17 cellular contexts compared by ENCODE assay signal in genomic region chr15:32687556-32687955, GRCh38. TPM values are rescaled to one million over a fixed set of nuclear protein-coding genes. Genes with fewer than 3 reads are reported as not detected.
DNase-seq lines count a peak whose midpoint lies in the region; ATAC-seq and TF ChIP-seq lines count a peak whose summit lies in the region.
"Had no signal": no experiment of that assay in that cellular context is flagged by ENCODE, and none has a peak within 500 bp of the region (broad histone marks: within the 10 kb centered on the region; RNA-seq: fewer than 3 reads in every experiment).

No MANE protein-coding gene starts in this region.

- H3K79me2 ChIP-seq in hepatocyte, result no peaks in the 10 kb centered on the region

- no peak overlapping the region for H3K4me3 ChIP-seq in fibroblast of pulmonary artery (replicated peaks; ENCODE audit: low read depth, low read length)
- H3K4me3 ChIP-seq in hepatocyte, result no peak overlapping the region
- H3K4me3 ChIP-seq in WERI-Rb-1 (ENCODE audit: low read depth, low read length), result no peak overlapping the region
- H3K4me3 ChIP-seq: colonic mucosa, K562, ovary, stomach had no signal

- H3K9me2 ChIP-seq in hepatocyte (replicated peaks; ENCODE audit: insufficient read depth), result no peaks in the 10 kb centered on the region

- 93% methylated on average over 5 of the region's 5 CpGs for WGBS in hepatocyte (ENCODE audit: low lambda C conversion rate, missing lambda C conversion rate)

- peaks cover 11% of the 10 kb centered on the region for H3K4me1 ChIP-seq in hepatocyte (ENCODE audit: insufficient read depth)
- H3K4me1 ChIP-seq: colonic mucosa had no signal

- DNase-seq in A172 (ENCODE audit: low spot score), result peak; percentile 68
- peak; percentile 12 for DNase-seq in HK-2 (ENCODE audit: unreplicated experiment)
- DNase-seq in fibroblast of pulmonary artery (ENCODE audit: low read depth), result peak; percentile 44
- DNase-seq in hepatocyte (ENCODE audit: low spot score), result no peak
- DNase-seq in NCI-H446 (lab: John Stamatoyannopoulos, UW), result no peak
- no peak for DNase-seq in WERI-Rb-1
- DNase-seq: activated CD4-positive, alpha-beta T cell treated with anti-CD3 and anti-CD28 coated beads, Interleukin-2, amount 10 ng/mL, durations not matched to agents 7 days and 5 days; activated gamma-delta T cell; aorta; NCI-H1048; ovary had no signal

- H3K27me3 ChIP-seq in hepatocyte (no peaks in the 10 kb centered on the region), WERI-Rb-1 (ENCODE audit: insufficient read depth, low read depth, severe bottlenecking) (no peaks in the 10 kb centered on the region)
- H3K27me3 ChIP-seq: colonic mucosa, ovary had no signal

- H3K36me3 ChIP-seq in hepatocyte (replicated peaks; ENCODE audit: insufficient read depth, low read depth) (no peaks in the 10 kb centered on the region), WERI-Rb-1 (no peaks in the 10 kb centered on the region)
- H3K36me3 ChIP-seq: colonic mucosa, ovary, stomach had no signal

- no peak overlapping the region for H2AFZ ChIP-seq in hepatocyte

- no peaks in the 10 kb centered on the region for H4K20me1 ChIP-seq in hepatocyte (ENCODE audit: insufficient read depth, poor library complexity, severe bottlenecking)

- no peaks in the 10 kb centered on the region for H3K9me3 ChIP-seq in hepatocyte (ENCODE audit: low read depth)
- H3K9me3 ChIP-seq in WERI-Rb-1 (ENCODE audit: severe bottlenecking), result no peaks in the 10 kb centered on the region
- H3K9me3 ChIP-seq: colonic mucosa, ovary, stomach had no signal

- H3K27ac ChIP-seq in hepatocyte, result no peak overlapping the region
- no peak overlapping the region for H3K27ac ChIP-seq in WERI-Rb-1
- H3K27ac ChIP-seq: colonic mucosa, ovary, stomach had no signal

- no peak overlapping the region for H3K4me2 ChIP-seq in hepatocyte

- no peak for TF ChIP-seq CTCF in fibroblast of pulmonary artery (IDR thresholded peaks at IDR 0.05; ENCODE audit: low read length, missing control alignments)
- no peak for TF ChIP-seq CTCF in hepatocyte (IDR thresholded peaks at IDR 0.05; ENCODE audit: poor library complexity)
- no peak for TF ChIP-seq CTCF in WERI-Rb-1 (IDR thresholded peaks at IDR 0.05; ENCODE audit: low read depth, low read length)

- ATAC-seq in SK-N-SH treated with all-trans-retinoic acid at 6 μM for 48 hours (peak; percentile 53), HG02798 (IDR thresholded peaks at IDR 0.05; ENCODE audit: poor library complexity, unreplicated experiment) (no peak)
- ATAC-seq: K562, sciatic nerve had no signal

TF ChIP-seq in SK-N-SH treated with all-trans-retinoic acid at 6 μM for 48 hours, 23 proteins besides CTCF, POLR2A, EP300 and RAD21:
- TF ChIP-seq ISL1 (CRISPR knock-in tag; IDR thresholded peaks at IDR 0.05) (peak; percentile 50; the same call in 1 of the 2 replicates), ZNF565 (CRISPR knock-in tag; conservative IDR thresholded peaks at IDR 0.05; ENCODE audit: low read depth) (no peak), TOX (CRISPR knock-in tag; IDR thresholded peaks at IDR 0.05; ENCODE audit: borderline replicate concordance) (peak; percentile 39; the same call in 1 of the 2 replicates)

RNA-seq across cellular contexts. Expression of gene GREM1, which starts 30.2 kb away (rescaled TPM):
- not detected in 2 replicates for total RNA-seq in A172 (2014; rRNA removed; shearing (Covaris generic))
- 4.5 and 5.7 TPM in 2 replicates for total RNA-seq in hepatocyte
- 1.5 and 3.1 TPM in 2 replicates for polyA plus RNA-seq in hepatocyte
- total RNA-seq: activated CD4-positive, alpha-beta T cell treated with anti-CD3 and anti-CD28 coated beads, Interleukin-2, amount 10 ng/mL, durations not matched to agents 7 days and 5 days had no signal

RNA-seq across cellular contexts. Expression of gene SCG5, which starts 46.0 kb away (rescaled TPM):
- total RNA-seq in A172 (2014; rRNA removed; shearing (Covaris generic)), result 0.76 and 3.9 TPM in 2 replicates
- 2.0 and 5.2 TPM in 2 replicates for total RNA-seq in hepatocyte
- 3.5 and 9.8 TPM in 2 replicates for polyA plus RNA-seq in hepatocyte

Comparison
In these comparisons a context has a peak if more than half of its experiments do, and no peak if none do; other contexts are left out.
1. DNase-seq: peak in A172 (single experiment), HK-2 (single experiment) and fibroblast of pulmonary artery (single experiment); none in hepatocyte (single experiment), NCI-H446 (0 of 2) and WERI-Rb-1 (single experiment).